Comparison of ENCODE assay signal across 1 cellular context in genomic region chr17:56960596-56961538, GRCh38.
A peak's percentile ranks its signal among the peaks of the same experiment; 100 is the strongest.
TF ChIP-seq lines count a peak whose summit lies in the region.

Gene COIL (minus strand): TSS chr17:56961050. CDS start chr17:56961019, 31 bp downstream.

TF ChIP-seq in HepG2, 621 proteins besides CTCF, POLR2A, EP300 and RAD21 (continued from another document and continues in another):
- TF ChIP-seq CEBPZ (IDR thresholded peaks at IDR 0.05; ENCODE audit: low read length) (no peak), HNRNPUL1 (IDR thresholded peaks at IDR 0.05; ENCODE audit: low read depth, low read length) (no peak), BHLHE40 (IDR thresholded peaks at IDR 0.05; ENCODE audit: low read length) (peak; percentile 73), ATF7-NPFF (CRISPR knock-in tag; IDR thresholded peaks at IDR 0.05; ENCODE audit: low read depth) (peak; percentile 91), SCMH1 (CRISPR knock-in tag; IDR thresholded peaks at IDR 0.05; ENCODE audit: borderline replicate concordance) (no peak), ZBTB34 (CRISPR knock-in tag; IDR thresholded peaks at IDR 0.05) (no peak; the same call in 1 of the 2 replicates), ZNF580 (CRISPR knock-in tag; IDR thresholded peaks at IDR 0.05; ENCODE audit: borderline replicate concordance, low read depth) (peak; percentile 96; the same call in 1 of the 2 replicates), NCOA5 (CRISPR knock-in tag; IDR thresholded peaks at IDR 0.05) (no peak), ZNF317 (CRISPR knock-in tag; IDR thresholded peaks at IDR 0.05) (peak; percentile 88), GLI4 (CRISPR knock-in tag; IDR thresholded peaks at IDR 0.05; ENCODE audit: borderline replicate concordance) (peak; percentile 84), ARID5B (CRISPR knock-in tag; IDR thresholded peaks at IDR 0.05) (peak; percentile 74), MTERF4 (CRISPR knock-in tag; IDR thresholded peaks at IDR 0.05) (peak; percentile 93; the same call in 1 of the 2 replicates), ZEB1 (IDR thresholded peaks at IDR 0.05; ENCODE audit: insufficient replicate concordance, low read depth) (peak; percentile 86), CENPX (CRISPR knock-in tag; IDR thresholded peaks at IDR 0.05) (no peak), TCF7L2 (IDR thresholded peaks at IDR 0.05; ENCODE audit: low read depth, low read length) (no peak), NR2F1 (CRISPR knock-in tag; IDR thresholded peaks at IDR 0.05) (peak in 1 of 2 experiments; percentile 56; a peak in 3 of 4 replicates), CAMTA2 (CRISPR knock-in tag; IDR thresholded peaks at IDR 0.05; ENCODE audit: borderline replicate concordance) (no peak), ZNF724P (CRISPR knock-in tag; IDR thresholded peaks at IDR 0.05; ENCODE audit: borderline replicate concordance) (peak; percentile 92; the same call in 1 of the 2 replicates), ZNF335 (CRISPR knock-in tag; IDR thresholded peaks at IDR 0.05) (no peak), ZBED4 (CRISPR knock-in tag; IDR thresholded peaks at IDR 0.05; ENCODE audit: borderline replicate concordance) (peak; percentile 73; the same call in 1 of the 2 replicates), POGZ (CRISPR knock-in tag; IDR thresholded peaks at IDR 0.05) (peak; percentile 98), THAP8 (CRISPR knock-in tag; IDR thresholded peaks at IDR 0.05; ENCODE audit: borderline replicate concordance) (peak; percentile 68; the same call in 1 of the 2 replicates), ZNF24 (IDR thresholded peaks at IDR 0.05) (no peak), ZSCAN9 (CRISPR knock-in tag; IDR thresholded peaks at IDR 0.05; ENCODE audit: borderline replicate concordance) (no peak; the same call in 1 of the 2 replicates), HNF1A (IDR thresholded peaks at IDR 0.05; ENCODE audit: low read depth) (peak; percentile 27; the same call in 1 of the 2 replicates), HNF1A (CRISPR knock-in tag; IDR thresholded peaks at IDR 0.05; ENCODE audit: borderline replicate concordance) (peak; percentile 75; the same call in 1 of the 2 replicates), ZNF225 (CRISPR knock-in tag; IDR thresholded peaks at IDR 0.05) (peak; percentile 77; the same call in 1 of the 2 replicates), ARNTL (CRISPR knock-in tag; IDR thresholded peaks at IDR 0.05) (peak; percentile 37; the same call in 1 of the 2 replicates), HNF4A (CRISPR knock-in tag; IDR thresholded peaks at IDR 0.05) (peak; percentile 30; the same call in 1 of the 2 replicates), ZNF839 (CRISPR knock-in tag; IDR thresholded peaks at IDR 0.05; ENCODE audit: borderline replicate concordance) (0 out of 2 replicates have a peak, but pooled peaks have one; percentile 87), SRSF9 (IDR thresholded peaks at IDR 0.05; ENCODE audit: borderline replicate concordance, insufficient read depth, low read depth, low read length, poor library complexity, severe bottlenecking) (no peak), ZNF251 (CRISPR knock-in tag; IDR thresholded peaks at IDR 0.05) (no peak), ZNF7 (CRISPR knock-in tag; IDR thresholded peaks at IDR 0.05) (no peak), ATF7 (IDR thresholded peaks at IDR 0.05) (no peak), ATF7 (CRISPR knock-in tag; IDR thresholded peaks at IDR 0.05) (0 out of 2 replicates have a peak, but pooled peaks have one; percentile 30)
